In genomic region chr19:58513694-58514563, GRCh38 we compare ENCODE assay signal across 1 cellular context.
TF ChIP-seq lines count a peak whose summit lies in the region.

No MANE protein-coding gene starts in this region.

TF ChIP-seq in HepG2, 621 proteins besides CTCF, POLR2A, EP300 and RAD21 (continued from another document and continues in another):
- peak; percentile 53; the same call in 1 of the 2 replicates for TF ChIP-seq ZNF276 (CRISPR knock-in tag; IDR thresholded peaks at IDR 0.05; ENCODE audit: low read depth)
- TF ChIP-seq TRAFD1 (CRISPR knock-in tag; IDR thresholded peaks at IDR 0.05; ENCODE audit: borderline replicate concordance), result no peak
- TF ChIP-seq ZKSCAN8 (CRISPR knock-in tag; IDR thresholded peaks at IDR 0.05; ENCODE audit: borderline replicate concordance), result no peak
- no peak for TF ChIP-seq CCAR2 (optimal IDR thresholded peaks at IDR 0.05; ENCODE audit: low read depth, low read length)
- TF ChIP-seq SP1 (IDR thresholded peaks at IDR 0.05), result no peak
- TF ChIP-seq SP1 (CRISPR knock-in tag; IDR thresholded peaks at IDR 0.05), result peak; percentile 76
- no peak for TF ChIP-seq FUBP1 (CRISPR knock-in tag; IDR thresholded peaks at IDR 0.05; ENCODE audit: borderline replicate concordance)
- 0 out of 2 replicates have a peak, but pooled peaks have one; percentile 29 for TF ChIP-seq ZNF335 (CRISPR knock-in tag; IDR thresholded peaks at IDR 0.05)
- TF ChIP-seq TFDP1 (CRISPR knock-in tag; IDR thresholded peaks at IDR 0.05; ENCODE audit: borderline replicate concordance), result peak; percentile 95
- TF ChIP-seq, protein P1, sequence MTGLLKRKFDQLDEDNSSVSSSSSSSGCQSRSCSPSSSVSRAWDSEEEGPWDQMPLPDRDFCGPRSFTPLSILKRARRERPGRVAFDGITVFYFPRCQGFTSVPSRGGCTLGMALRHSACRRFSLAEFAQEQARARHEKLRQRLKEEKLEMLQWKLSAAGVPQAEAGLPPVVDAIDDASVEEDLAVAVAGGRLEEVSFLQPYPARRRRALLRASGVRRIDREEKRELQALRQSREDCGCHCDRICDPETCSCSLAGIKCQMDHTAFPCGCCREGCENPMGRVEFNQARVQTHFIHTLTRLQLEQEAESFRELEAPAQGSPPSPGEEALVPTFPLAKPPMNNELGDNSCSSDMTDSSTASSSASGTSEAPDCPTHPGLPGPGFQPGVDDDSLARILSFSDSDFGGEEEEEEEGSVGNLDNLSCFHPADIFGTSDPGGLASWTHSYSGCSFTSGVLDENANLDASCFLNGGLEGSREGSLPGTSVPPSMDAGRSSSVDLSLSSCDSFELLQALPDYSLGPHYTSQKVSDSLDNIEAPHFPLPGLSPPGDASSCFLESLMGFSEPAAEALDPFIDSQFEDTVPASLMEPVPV (CRISPR knock-in tag; IDR thresholded peaks at IDR 0.05), result peak; percentile 69; the same call in 1 of the 2 replicates
- TF ChIP-seq, protein P2, sequence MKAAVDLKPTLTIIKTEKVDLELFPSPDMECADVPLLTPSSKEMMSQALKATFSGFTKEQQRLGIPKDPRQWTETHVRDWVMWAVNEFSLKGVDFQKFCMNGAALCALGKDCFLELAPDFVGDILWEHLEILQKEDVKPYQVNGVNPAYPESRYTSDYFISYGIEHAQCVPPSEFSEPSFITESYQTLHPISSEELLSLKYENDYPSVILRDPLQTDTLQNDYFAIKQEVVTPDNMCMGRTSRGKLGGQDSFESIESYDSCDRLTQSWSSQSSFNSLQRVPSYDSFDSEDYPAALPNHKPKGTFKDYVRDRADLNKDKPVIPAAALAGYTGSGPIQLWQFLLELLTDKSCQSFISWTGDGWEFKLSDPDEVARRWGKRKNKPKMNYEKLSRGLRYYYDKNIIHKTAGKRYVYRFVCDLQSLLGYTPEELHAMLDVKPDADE (CRISPR knock-in tag; IDR thresholded peaks at IDR 0.05), result peak; percentile 55; the same call in 1 of the 2 replicates
- TF ChIP-seq POGZ (CRISPR knock-in tag; IDR thresholded peaks at IDR 0.05), result peak; percentile 60; the same call in 1 of the 2 replicates
- peak; percentile 92; the same call in 1 of the 2 replicates for TF ChIP-seq ZNF704 (CRISPR knock-in tag; IDR thresholded peaks at IDR 0.05; ENCODE audit: borderline replicate concordance)
- TF ChIP-seq ZBTB38 (CRISPR knock-in tag; IDR thresholded peaks at IDR 0.05), result peak; percentile 84; the same call in 1 of the 2 replicates
- TF ChIP-seq THAP9 (CRISPR knock-in tag; IDR thresholded peaks at IDR 0.05; ENCODE audit: borderline replicate concordance), result no peak
- no peak for TF ChIP-seq RCOR2 (CRISPR knock-in tag; IDR thresholded peaks at IDR 0.05)
- TF ChIP-seq CREB3 (CRISPR knock-in tag; IDR thresholded peaks at IDR 0.05), result peak; percentile 69; the same call in 1 of the 2 replicates
- TF ChIP-seq MEIS1 (CRISPR knock-in tag; IDR thresholded peaks at IDR 0.05; ENCODE audit: borderline replicate concordance), result 0 out of 2 replicates have a peak, but pooled peaks have one; percentile 34
- peak; percentile 76; the same call in 1 of the 2 replicates for TF ChIP-seq ARNTL (CRISPR knock-in tag; IDR thresholded peaks at IDR 0.05)
- TF ChIP-seq ZNF296 (CRISPR knock-in tag; conservative IDR thresholded peaks at IDR 0.05), result no peak
- TF ChIP-seq ZNF432 (CRISPR knock-in tag; IDR thresholded peaks at IDR 0.05; ENCODE audit: borderline replicate concordance), result no peak
- no peak for TF ChIP-seq KLF9 (CRISPR knock-in tag; IDR thresholded peaks at IDR 0.05; ENCODE audit: low read depth)
- TF ChIP-seq SSRP1 (CRISPR knock-in tag; IDR thresholded peaks at IDR 0.05), result no peak
- TF ChIP-seq AGO1 (IDR thresholded peaks at IDR 0.05; ENCODE audit: low read depth, low read length, poor library complexity, severe bottlenecking), result peak; percentile 98
- peak; percentile 87; the same call in 1 of the 2 replicates for TF ChIP-seq PCBP1 (IDR thresholded peaks at IDR 0.05; ENCODE audit: borderline replicate concordance, low read depth, low read length)
- TF ChIP-seq IRX3 (CRISPR knock-in tag; IDR thresholded peaks at IDR 0.05; ENCODE audit: borderline replicate concordance, low read depth), result no peak
- TF ChIP-seq, protein P3, sequence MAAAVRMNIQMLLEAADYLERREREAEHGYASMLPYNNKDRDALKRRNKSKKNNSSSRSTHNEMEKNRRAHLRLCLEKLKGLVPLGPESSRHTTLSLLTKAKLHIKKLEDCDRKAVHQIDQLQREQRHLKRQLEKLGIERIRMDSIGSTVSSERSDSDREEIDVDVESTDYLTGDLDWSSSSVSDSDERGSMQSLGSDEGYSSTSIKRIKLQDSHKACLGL (CRISPR knock-in tag; IDR thresholded peaks at IDR 0.05), result peak; percentile 85
- TF ChIP-seq TFAP4 (IDR thresholded peaks at IDR 0.05; ENCODE audit: borderline replicate concordance, low read depth), result peak; percentile 11; the same call in 1 of the 2 replicates
- TF ChIP-seq THAP7 (CRISPR knock-in tag; IDR thresholded peaks at IDR 0.05), result no peak
- no peak for TF ChIP-seq ZNF672 (CRISPR knock-in tag; IDR thresholded peaks at IDR 0.05)
- peak; percentile 90 for TF ChIP-seq SALL2 (CRISPR knock-in tag; IDR thresholded peaks at IDR 0.05)
- TF ChIP-seq PAXIP1 (CRISPR knock-in tag; conservative IDR thresholded peaks at IDR 0.05), result peak; percentile 64
- TF ChIP-seq ZNF331 (CRISPR knock-in tag; IDR thresholded peaks at IDR 0.05), result peak; percentile 81
- TF ChIP-seq ZNF230 (CRISPR knock-in tag; IDR thresholded peaks at IDR 0.05), result no peak; the same call in 1 of the 2 replicates
